8 cellular contexts compared by ENCODE assay signal in genomic region chr11:115334932-115335788, GRCh38.
DNase-seq lines count a peak whose midpoint lies in the region; ATAC-seq and TF ChIP-seq lines count a peak whose summit lies in the region.

No MANE protein-coding gene starts in this region.

- H3K79me2 ChIP-seq in neural progenitor cell (ENCODE audit: low read depth): no peaks in the 10 kb centered on the region

- DNase-seq in NCI-H2081 (lab: John Stamatoyannopoulos, UW) (peak; percentile 52 to 54), NCI-H2081 treated with DMSO at 0.1 percent for 48 hours (lab: John Stamatoyannopoulos, UW) (no peak), NCI-H2227 treated with DMSO at 0.1 percent for 48 hours (lab: John Stamatoyannopoulos, UW) (peak; percentile 24), colonic mucosa (no peak), neural progenitor cell (ENCODE audit: low spot score) (peak; percentile 23)
- no peak for DNase-seq in effector memory CD8-positive, alpha-beta T cell

- ATAC-seq in GM19328 (IDR thresholded peaks at IDR 0.05; ENCODE audit: unreplicated experiment): no peak
- no peak for ATAC-seq in effector memory CD8-positive, alpha-beta T cell (replicated peaks)
- ATAC-seq in HG02973 (IDR thresholded peaks at IDR 0.05; ENCODE audit: unreplicated experiment): no peak

- H3K36me3 Mint-ChIP-seq in neural progenitor cell: no peaks in the 10 kb centered on the region
- H3K36me3 Mint-ChIP-seq in effector memory CD8-positive, alpha-beta T cell (ENCODE audit: insufficient read depth): no peaks in the 10 kb centered on the region

- H3K27me3 ChIP-seq in colonic mucosa: no peaks in the 10 kb centered on the region
- H3K27me3 ChIP-seq in neural progenitor cell: no peaks in the 10 kb centered on the region

- H3F3A ChIP-seq in neural progenitor cell (ENCODE audit: low read depth): peaks cover 7% of the 10 kb centered on the region

- TF ChIP-seq CTCF in colonic mucosa (IDR thresholded peaks at IDR 0.05): peak; percentile 74
- peak; percentile 87 for TF ChIP-seq CTCF in neural progenitor cell (IDR thresholded peaks at IDR 0.05)

- H3K9me3 ChIP-seq in colonic mucosa (no peaks in the 10 kb centered on the region), neural progenitor cell (ENCODE audit: low read depth) (no peaks in the 10 kb centered on the region)

- H3K4me1 Mint-ChIP-seq in neural progenitor cell: peaks cover 17% of the 10 kb centered on the region
- no peaks in the 10 kb centered on the region for H3K4me1 Mint-ChIP-seq in effector memory CD8-positive, alpha-beta T cell (ENCODE audit: low read depth in 2 of 2)

- H3K9ac ChIP-seq in colonic mucosa (ENCODE audit: low read depth in 2 of 2, low read length in 2 of 2) (no peak overlapping the region), neural progenitor cell (no peak overlapping the region)

- H3K9me3 Mint-ChIP-seq in neural progenitor cell: peaks cover 3% of the 10 kb centered on the region
- H3K9me3 Mint-ChIP-seq in effector memory CD8-positive, alpha-beta T cell: no peaks in the 10 kb centered on the region

- no peak overlapping the region for H3K4me2 ChIP-seq in neural progenitor cell

- H3K36me3 ChIP-seq in colonic mucosa (no peaks in the 10 kb centered on the region), neural progenitor cell (no peaks in the 10 kb centered on the region)

- no peaks in the 10 kb centered on the region for H3K4me1 ChIP-seq in colonic mucosa
- peaks cover 25% of the 10 kb centered on the region for H3K4me1 ChIP-seq in neural progenitor cell

- H3K27ac ChIP-seq in colonic mucosa: no peak overlapping the region
- no peak overlapping the region for H3K27ac ChIP-seq in neural progenitor cell

- no peak overlapping the region for H3K27ac Mint-ChIP-seq in neural progenitor cell
- no peak overlapping the region for H3K27ac Mint-ChIP-seq in effector memory CD8-positive, alpha-beta T cell

- no peak overlapping the region for H3K4me3 ChIP-seq in colonic mucosa
- H3K4me3 ChIP-seq in neural progenitor cell: no peak overlapping the region

- H2AFZ ChIP-seq in neural progenitor cell (replicated peaks): no peak overlapping the region

- no peak overlapping the region for H3K4me3 Mint-ChIP-seq in neural progenitor cell
- H3K4me3 Mint-ChIP-seq in effector memory CD8-positive, alpha-beta T cell: no peak overlapping the region

- intact Hi-C loops in colonic mucosa (cut with DNase I): loop anchor here (10.0 kb wide), 1 partner anchor 560 kb away; no protein-coding TSS in a partner anchor

- no peaks in the 10 kb centered on the region for H3K27me3 Mint-ChIP-seq in neural progenitor cell (ENCODE audit: insufficient read depth, low read depth)
- H3K27me3 Mint-ChIP-seq in effector memory CD8-positive, alpha-beta T cell: no peaks in the 10 kb centered on the region

- H4K20me1 ChIP-seq in neural progenitor cell (ENCODE audit: low read depth): peaks cover 7% of the 10 kb centered on the region

Comparison
In these comparisons a context has a peak if more than half of its experiments do, and no peak if none do; other contexts are left out.
1. DNase-seq: peak in NCI-H2081 (2 of 2), NCI-H2227 treated with DMSO at 0.1 percent for 48 hours (single experiment) and neural progenitor cell (single experiment); none in NCI-H2081 treated with DMSO at 0.1 percent for 48 hours (single experiment), colonic mucosa (single experiment) and effector memory CD8-positive, alpha-beta T cell (0 of 3).